Comparison of ENCODE assay signal across 27 cellular contexts in genomic region chr17:45834471-45835396, GRCh38. TPM values are rescaled to one million over a fixed set of nuclear protein-coding genes. Genes with fewer than 3 reads are reported as not detected.
DNase-seq lines count a peak whose midpoint lies in the region; TF ChIP-seq lines count a peak whose summit lies in the region.
"Had no signal": no experiment of that assay in that cellular context is flagged by ENCODE, and none has a peak within 500 bp of the region (broad histone marks: within the 10 kb centered on the region; RNA-seq: fewer than 3 reads in every experiment).

No MANE protein-coding gene starts in this region.

- in situ Hi-C loops in GM13976 (cut with MboI; ENCODE audit: low sequenced_read_pairs, unreplicated experiment) = loop anchor here (25.0 kb wide), 2 partner anchors 422 to 622 kb away; partner anchors contain the start of gene FMNL1

- H3K4me1 ChIP-seq in NT2/D1 (ENCODE audit: insufficient read depth, insufficient read length) = peaks cover 21% of the 10 kb centered on the region
- H3K4me1 ChIP-seq: stomach, thyroid gland had no signal

- peak; percentile 54 for DNase-seq in A172 (ENCODE audit: low spot score)
- DNase-seq in ELR (ENCODE audit: low read depth) = peak; percentile 75
- no peak for DNase-seq in NT2/D1 (ENCODE audit: low read depth, low spot score)
- peak; percentile 5 for DNase-seq in epithelial cell of esophagus (ENCODE audit: low read depth)
- DNase-seq in GM13976 (ENCODE audit: low spot score) = no peak
- no peak for DNase-seq in dorsolateral prefrontal cortex
- DNase-seq in NCI-H1105 (lab: John Stamatoyannopoulos, UW) = no peak
- DNase-seq: activated CD4-positive, alpha-beta T cell treated with anti-CD3 and anti-CD28 coated beads for 36 hours; activated CD8-positive, alpha-beta memory T cell treated with anti-CD3 and anti-CD28 coated beads for 24 hours; activated effector memory CD4-positive, alpha-beta T cell treated with anti-CD3 and anti-CD28 coated beads, Interleukin-2, amount 50 U/mL, for 16 hours; activated naive CD8-positive, alpha-beta T cell treated with anti-CD3 and anti-CD28 coated beads for 36 hours; aorta; effector CD8-positive, alpha-beta T cell; naive thymus-derived CD8-positive, alpha-beta T cell; NCI-H187; NCI-H2171; RPMI8226; SK-N-SH; stomach; thyroid gland had no signal

- intact Hi-C loops in dorsolateral prefrontal cortex (cut with DNase I) = loop anchor here in 1 of 2 donors (5.0 to 10.0 kb wide), 3 partner anchors 112 to 400 kb away; partner anchors contain the start of gene ARHGAP27

- TF ChIP-seq CTCF in epithelial cell of esophagus (IDR thresholded peaks at IDR 0.05; ENCODE audit: insufficient read depth, low read depth, low read length, missing control alignments) (no peak), GM13976 (IDR thresholded peaks at IDR 0.05; ENCODE audit: borderline replicate concordance, control extremely low read depth, extremely low read depth, insufficient read depth, missing control alignments) (no peak), dorsolateral prefrontal cortex (IDR thresholded peaks at IDR 0.05 in 54 of 56, conservative IDR thresholded peaks at IDR 0.05 in 2 of 56; ENCODE audit: low read depth in 1 of 56, partially characterized antibody in 56 of 56) (no peak)

- no peaks in the 10 kb centered on the region for H3K27me3 ChIP-seq in NT2/D1 (ENCODE audit: insufficient read depth, insufficient read length)
- peaks cover 0 to 3% (median 0%) of the 10 kb centered on the region in 45 donors for H3K27me3 ChIP-seq in dorsolateral prefrontal cortex
- H3K27me3 ChIP-seq: thyroid gland had no signal

- no peaks in the 10 kb centered on the region for H3K36me3 ChIP-seq in NT2/D1 (ENCODE audit: insufficient read depth, insufficient read length, low read length)
- H3K36me3 ChIP-seq: stomach, thyroid gland had no signal

- peak overlapping the region; percentile 12 for H3K9ac ChIP-seq in NT2/D1 (ENCODE audit: insufficient read length, low read depth)
- H3K9ac ChIP-seq: KMS-11, SK-N-SH had no signal

- no peak overlapping the region for H3K27ac ChIP-seq in dorsolateral prefrontal cortex
- H3K27ac ChIP-seq: KMS-11, skin epidermis, stomach, thyroid gland had no signal

- H3K4me3 ChIP-seq in NT2/D1 (ENCODE audit: insufficient read length, low read depth) (no peak overlapping the region), epithelial cell of esophagus (ENCODE audit: low read length) (no peak overlapping the region), dorsolateral prefrontal cortex (no peak overlapping the region)
- H3K4me3 ChIP-seq: GM23338, skin epidermis, stomach, thyroid gland had no signal

- H3K9me3 ChIP-seq in NT2/D1 (ENCODE audit: insufficient read depth, low read length) = no peaks in the 10 kb centered on the region
- H3K9me3 ChIP-seq: SK-N-SH, stomach, thyroid gland had no signal

RNA-seq across cellular contexts. Expression of gene SPPL2C, which starts 9.9 kb away (rescaled TPM):
- total RNA-seq in A172 (2014; rRNA removed; shearing (Covaris generic)) = not detected in 2 replicates
- total RNA-seq in dorsolateral prefrontal cortex = 1 to 10 TPM in 59 of 120 experiments, under 1 TPM in 58, not detected in 3; 0.14 to 4.9 (median 1.0) TPM
- total RNA-seq: activated CD4-positive, alpha-beta T cell treated with anti-CD3 and anti-CD28 coated beads for 36 hours; activated naive CD8-positive, alpha-beta T cell treated with anti-CD3 and anti-CD28 coated beads for 36 hours; aorta; epithelial cell of proximal tubule; liver; naive thymus-derived CD8-positive, alpha-beta T cell; osteocyte; renal cortical epithelial cell; stomach had no signal

RNA-seq across cellular contexts. Expression of gene CRHR1, which starts 50.6 kb away (rescaled TPM):
- 0.05 and 0.10 TPM in 2 replicates for total RNA-seq in A172 (2014; rRNA removed; shearing (Covaris generic))
- total RNA-seq in dorsolateral prefrontal cortex = 10 to 100 TPM in 117 of 120 experiments, 1 to 10 TPM in 3; 8.3 to 43.9 (median 24.7) TPM
- total RNA-seq: activated CD4-positive, alpha-beta T cell treated with anti-CD3 and anti-CD28 coated beads for 36 hours; activated naive CD8-positive, alpha-beta T cell treated with anti-CD3 and anti-CD28 coated beads for 36 hours; aorta; epithelial cell of proximal tubule; liver; naive thymus-derived CD8-positive, alpha-beta T cell; osteocyte; renal cortical epithelial cell; stomach; thyroid gland had no signal

RNA-seq across cellular contexts. Expression of gene MAPT, which starts 59.6 kb away (rescaled TPM):
- 3.1 and 4.6 TPM in 2 replicates for total RNA-seq in A172 (2014; rRNA removed; shearing (Covaris generic))
- total RNA-seq in dorsolateral prefrontal cortex = 100 to 1,000 TPM; 323 to 524 (median 437) TPM

Comparison
In these comparisons a context has a peak if more than half of its experiments do, and no peak if none do; other contexts are left out.
1. DNase-seq: peak in A172 (single experiment), ELR (single experiment) and epithelial cell of esophagus (single experiment); none in NT2/D1 (single experiment), GM13976 (single experiment), dorsolateral prefrontal cortex (0 of 10) and NCI-H1105 (single experiment).
2. RNA of gene MAPT, which starts 59.6 kb away (total RNA-seq): 323 to 524 TPM in dorsolateral prefrontal cortex; 3.1 to 4.6 TPM in A172; every median in the first group is over 10 times any median in the second.